In the genomic region with DNA sequence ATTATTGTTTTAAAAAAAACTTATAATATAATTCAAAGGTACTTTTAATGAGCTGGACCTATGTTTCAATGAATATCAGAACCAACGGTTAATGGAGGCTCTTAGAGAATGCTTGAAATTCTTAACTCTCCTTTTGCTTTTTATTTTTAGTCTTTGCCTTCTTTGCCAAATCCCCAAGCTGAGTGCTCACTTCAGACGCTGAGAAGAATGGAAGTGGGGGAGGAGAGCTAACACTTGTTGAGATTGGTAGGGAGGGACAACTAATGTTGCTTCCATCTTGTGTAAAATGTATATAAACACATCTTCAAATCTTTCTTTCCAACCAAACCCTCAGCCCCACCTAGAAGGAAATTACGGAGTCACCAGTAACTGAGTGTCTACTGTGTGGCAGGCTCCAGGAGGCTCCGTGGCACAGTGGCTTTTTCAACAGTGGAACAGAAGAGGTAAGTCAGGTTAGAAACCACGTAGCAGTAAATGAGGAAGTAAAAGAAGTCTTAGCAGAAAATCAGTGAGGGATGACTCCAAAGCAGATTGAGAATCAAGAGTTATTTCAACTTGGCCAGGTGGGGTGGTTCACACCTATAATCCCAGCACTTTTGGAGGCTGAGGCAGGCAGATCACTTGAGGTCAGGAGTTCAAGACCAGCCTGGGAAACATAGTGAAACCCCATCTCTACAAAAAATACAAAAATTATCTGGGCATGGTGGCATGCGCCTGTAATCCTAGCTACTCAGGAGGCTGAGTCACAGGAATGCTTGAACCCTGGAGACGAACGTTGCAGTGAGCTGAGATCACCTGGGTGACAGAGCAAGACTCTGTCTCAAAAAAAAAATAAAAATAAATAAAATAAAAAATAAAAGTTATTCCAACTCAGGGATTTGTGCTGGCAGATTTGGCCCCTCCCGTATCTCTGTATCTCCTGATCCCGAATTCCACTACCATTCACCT, we compare ENCODE assay signal across 1 cellular context.
TF ChIP-seq lines count a peak whose summit lies in the region.

No MANE protein-coding gene starts in this region.

TF ChIP-seq in HepG2, 621 proteins besides CTCF, POLR2A, EP300 and RAD21 (continued from another document):
- TF ChIP-seq, protein P1, sequence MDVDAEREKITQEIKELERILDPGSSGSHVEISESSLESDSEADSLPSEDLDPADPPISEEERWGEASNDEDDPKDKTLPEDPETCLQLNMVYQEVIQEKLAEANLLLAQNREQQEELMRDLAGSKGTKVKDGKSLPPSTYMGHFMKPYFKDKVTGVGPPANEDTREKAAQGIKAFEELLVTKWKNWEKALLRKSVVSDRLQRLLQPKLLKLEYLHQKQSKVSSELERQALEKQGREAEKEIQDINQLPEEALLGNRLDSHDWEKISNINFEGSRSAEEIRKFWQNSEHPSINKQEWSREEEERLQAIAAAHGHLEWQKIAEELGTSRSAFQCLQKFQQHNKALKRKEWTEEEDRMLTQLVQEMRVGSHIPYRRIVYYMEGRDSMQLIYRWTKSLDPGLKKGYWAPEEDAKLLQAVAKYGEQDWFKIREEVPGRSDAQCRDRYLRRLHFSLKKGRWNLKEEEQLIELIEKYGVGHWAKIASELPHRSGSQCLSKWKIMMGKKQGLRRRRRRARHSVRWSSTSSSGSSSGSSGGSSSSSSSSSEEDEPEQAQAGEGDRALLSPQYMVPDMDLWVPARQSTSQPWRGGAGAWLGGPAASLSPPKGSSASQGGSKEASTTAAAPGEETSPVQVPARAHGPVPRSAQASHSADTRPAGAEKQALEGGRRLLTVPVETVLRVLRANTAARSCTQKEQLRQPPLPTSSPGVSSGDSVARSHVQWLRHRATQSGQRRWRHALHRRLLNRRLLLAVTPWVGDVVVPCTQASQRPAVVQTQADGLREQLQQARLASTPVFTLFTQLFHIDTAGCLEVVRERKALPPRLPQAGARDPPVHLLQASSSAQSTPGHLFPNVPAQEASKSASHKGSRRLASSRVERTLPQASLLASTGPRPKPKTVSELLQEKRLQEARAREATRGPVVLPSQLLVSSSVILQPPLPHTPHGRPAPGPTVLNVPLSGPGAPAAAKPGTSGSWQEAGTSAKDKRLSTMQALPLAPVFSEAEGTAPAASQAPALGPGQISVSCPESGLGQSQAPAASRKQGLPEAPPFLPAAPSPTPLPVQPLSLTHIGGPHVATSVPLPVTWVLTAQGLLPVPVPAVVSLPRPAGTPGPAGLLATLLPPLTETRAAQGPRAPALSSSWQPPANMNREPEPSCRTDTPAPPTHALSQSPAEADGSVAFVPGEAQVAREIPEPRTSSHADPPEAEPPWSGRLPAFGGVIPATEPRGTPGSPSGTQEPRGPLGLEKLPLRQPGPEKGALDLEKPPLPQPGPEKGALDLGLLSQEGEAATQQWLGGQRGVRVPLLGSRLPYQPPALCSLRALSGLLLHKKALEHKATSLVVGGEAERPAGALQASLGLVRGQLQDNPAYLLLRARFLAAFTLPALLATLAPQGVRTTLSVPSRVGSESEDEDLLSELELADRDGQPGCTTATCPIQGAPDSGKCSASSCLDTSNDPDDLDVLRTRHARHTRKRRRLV (CRISPR knock-in tag; IDR thresholded peaks at IDR 0.05) = no peak
- TF ChIP-seq NCOA1 (CRISPR knock-in tag; IDR thresholded peaks at IDR 0.05) = no peak
- no peak for TF ChIP-seq ZBTB7B (CRISPR knock-in tag; IDR thresholded peaks at IDR 0.05)
- TF ChIP-seq ZNF709 (CRISPR knock-in tag; IDR thresholded peaks at IDR 0.05) = no peak
- TF ChIP-seq, protein P2, sequence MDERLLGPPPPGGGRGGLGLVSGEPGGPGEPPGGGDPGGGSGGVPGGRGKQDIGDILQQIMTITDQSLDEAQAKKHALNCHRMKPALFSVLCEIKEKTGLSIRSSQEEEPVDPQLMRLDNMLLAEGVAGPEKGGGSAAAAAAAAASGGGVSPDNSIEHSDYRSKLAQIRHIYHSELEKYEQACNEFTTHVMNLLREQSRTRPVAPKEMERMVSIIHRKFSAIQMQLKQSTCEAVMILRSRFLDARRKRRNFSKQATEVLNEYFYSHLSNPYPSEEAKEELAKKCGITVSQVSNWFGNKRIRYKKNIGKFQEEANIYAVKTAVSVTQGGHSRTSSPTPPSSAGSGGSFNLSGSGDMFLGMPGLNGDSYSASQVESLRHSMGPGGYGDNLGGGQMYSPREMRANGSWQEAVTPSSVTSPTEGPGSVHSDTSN (CRISPR knock-in tag; IDR thresholded peaks at IDR 0.05) = no peak
